25 cellular contexts compared by ENCODE assay signal in the genomic region with DNA sequence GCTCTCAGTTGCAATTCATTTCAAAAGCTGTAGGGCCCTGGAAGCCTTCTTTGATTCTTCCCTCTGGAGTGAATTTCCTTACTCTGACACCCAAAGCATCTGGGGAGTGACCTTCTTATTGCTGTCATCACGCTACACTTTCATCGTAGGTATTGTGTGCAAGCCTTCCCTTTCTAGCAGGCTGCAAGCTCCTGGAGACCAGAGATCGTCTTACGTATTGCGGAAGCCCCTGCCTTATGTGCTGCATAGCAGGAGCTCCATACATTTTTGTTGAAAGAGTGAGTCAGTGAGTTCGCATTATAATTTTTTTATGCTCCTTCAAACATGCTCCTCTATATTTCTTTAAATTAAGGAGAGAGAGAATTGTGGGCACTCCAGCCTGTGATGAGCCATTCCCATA. TPM values are rescaled to one million over a fixed set of nuclear protein-coding genes. Genes with fewer than 3 reads are reported as not detected.
"Had no signal": no experiment of that assay in that cellular context is flagged by ENCODE, and none has a peak within 500 bp of the region (broad histone marks: within the 10 kb centered on the region; RNA-seq: fewer than 3 reads in every experiment).

No MANE protein-coding gene starts in this region.

- H3K36me3 Mint-ChIP-seq: activated naive CD4-positive, alpha-beta T cell treated with anti-CD3 and anti-CD28 coated beads, Interleukin-2, amount 10 ng/mL, durations not matched to agents 7 days and 5 days; activated naive CD8-positive, alpha-beta T cell treated with anti-CD3 and anti-CD28 coated beads for 36 hours had no signal

- H3K4me1 ChIP-seq: adrenal gland had no signal

- H3K4me1 Mint-ChIP-seq: activated naive CD4-positive, alpha-beta T cell treated with anti-CD3 and anti-CD28 coated beads, Interleukin-2, amount 10 ng/mL, durations not matched to agents 7 days and 5 days; activated naive CD8-positive, alpha-beta T cell treated with anti-CD3 and anti-CD28 coated beads for 36 hours had no signal

- H3K9me3 ChIP-seq: adrenal gland had no signal

- H3K4me3 Mint-ChIP-seq: activated CD8-positive, alpha-beta T cell treated with anti-CD3 and anti-CD28 coated beads for 36 hours; activated naive CD4-positive, alpha-beta T cell treated with anti-CD3 and anti-CD28 coated beads, Interleukin-2, amount 10 ng/mL, durations not matched to agents 7 days and 5 days; activated naive CD8-positive, alpha-beta T cell treated with anti-CD3 and anti-CD28 coated beads for 36 hours; activated T-cell treated with anti-CD3 and anti-CD28 coated beads, Interleukin-2, amount 50 U/mL, for 72 hours; T-helper 1 cell treated with Interleukin-12 subunit alpha and Interleukin-12 subunit beta and Interleukin-4 antibody, amounts not matched to agents 30 μg/mL and 1 μg/mL, for 36 hours had no signal

- H3K9me3 Mint-ChIP-seq: activated CD8-positive, alpha-beta T cell treated with anti-CD3 and anti-CD28 coated beads for 36 hours; activated naive CD4-positive, alpha-beta T cell treated with anti-CD3 and anti-CD28 coated beads, Interleukin-2, amount 10 ng/mL, durations not matched to agents 7 days and 5 days; activated naive CD8-positive, alpha-beta T cell treated with anti-CD3 and anti-CD28 coated beads for 36 hours; activated T-cell treated with anti-CD3 and anti-CD28 coated beads, Interleukin-2, amount 50 U/mL, for 72 hours; T-helper 1 cell treated with Interleukin-12 subunit alpha and Interleukin-12 subunit beta and Interleukin-4 antibody, amounts not matched to agents 30 μg/mL and 1 μg/mL, for 36 hours had no signal

- H3K4me3 ChIP-seq: adrenal gland had no signal

- H3K27me3 ChIP-seq: adrenal gland had no signal

- ATAC-seq: activated CD4-positive, CD25-positive, alpha-beta regulatory T cell treated with anti-CD3 and anti-CD28 coated beads, Interleukin-2, amount 50 U/mL, for 24 hours; activated CD8-positive, alpha-beta T cell treated with anti-CD3 and anti-CD28 coated beads for 36 hours; activated T-cell treated with anti-CD3 and anti-CD28 coated beads, Interleukin-2, amount 50 U/mL, for 72 hours had no signal

- H3K27ac ChIP-seq: adrenal gland had no signal

- DNase-seq: activated CD4-positive, alpha-beta T cell treated with anti-CD3 and anti-CD28 coated beads for 4 hours; activated CD8-positive, alpha-beta memory T cell treated with anti-CD3 and anti-CD28 coated beads, Interleukin-2, amount 50 U/mL, for 4 hours; activated CD8-positive, alpha-beta T cell treated with anti-CD3 and anti-CD28 coated beads for 36 hours; activated gamma-delta T cell treated with Interleukin-2 at 50 U/mL for 16 hours; activated naive CD4-positive, alpha-beta T cell treated with anti-CD3 and anti-CD28 coated beads, Interleukin-2, amount 10 ng/mL, durations not matched to agents 7 days and 5 days; activated naive CD8-positive, alpha-beta T cell treated with anti-CD3 and anti-CD28 coated beads for 36 hours; activated T-cell treated with anti-CD3 and anti-CD28 coated beads, Interleukin-2, amount 50 U/mL, for 72 hours; adrenal gland; anterior cingulate cortex; central memory CD4-positive, alpha-beta T cell; NCI-H1105 treated with DMSO at 0.1 percent for 48 hours; NCI-H1436 treated with DMSO at 0.1 percent for 48 hours; NCI-H187; NCI-H2081; NCI-H2171 treated with DMSO at 0.1 percent for 48 hours; NCI-H526; NCI-H82; NK-92 treated with Interleukin-12 subunit alpha and Interleukin-12 subunit beta, amount 100 ng/mL, for 24 hours; SHP77 had no signal

- H3K36me3 ChIP-seq: adrenal gland had no signal

- H3K27ac Mint-ChIP-seq: activated CD8-positive, alpha-beta T cell treated with anti-CD3 and anti-CD28 coated beads for 36 hours; activated naive CD4-positive, alpha-beta T cell treated with anti-CD3 and anti-CD28 coated beads, Interleukin-2, amount 10 ng/mL, durations not matched to agents 7 days and 5 days; activated naive CD8-positive, alpha-beta T cell treated with anti-CD3 and anti-CD28 coated beads for 36 hours; activated T-cell treated with anti-CD3 and anti-CD28 coated beads, Interleukin-2, amount 50 U/mL, for 72 hours; activated T-helper 2 cell treated with anti-CD3 and anti-CD28 coated beads, Interferon-gamma antibody, Interleukin-2, Interleukin-4, amounts not matched to agents 10 μg/mL and 5 μg/mL and 100 μg/mL, durations not matched to agents 14 hours and 24 hours and 36 hours; T-helper 1 cell treated with Interleukin-12 subunit alpha and Interleukin-12 subunit beta and Interleukin-4 antibody, amounts not matched to agents 30 μg/mL and 1 μg/mL, for 36 hours had no signal

- FAIRE-seq: RCC 7860 had no signal

RNA-seq across cellular contexts. Expression of a gene that starts 32.0 kb away (rescaled TPM):
- total RNA-seq: activated CD8-positive, alpha-beta T cell treated with anti-CD3 and anti-CD28 coated beads for 36 hours; activated naive CD8-positive, alpha-beta T cell treated with anti-CD3 and anti-CD28 coated beads for 36 hours; activated T-cell treated with anti-CD3 and anti-CD28 coated beads, Interleukin-2, amount 50 U/mL, for 72 hours; activated T-helper 2 cell treated with anti-CD3 and anti-CD28 coated beads, Interferon-gamma antibody, Interleukin-2, Interleukin-4, amounts not matched to agents 10 μg/mL and 5 μg/mL and 100 μg/mL, durations not matched to agents 14 hours and 24 hours and 36 hours; bronchial epithelial cell; NCI-H460 had no signal
